ENCODE assay signal across 1 cellular context in genomic region chr7:93073357-93073756, GRCh38. TPM values are rescaled to one million over a fixed set of nuclear protein-coding genes. Genes with fewer than 3 reads are reported as not detected.
"Had no signal": no experiment of that assay in that cellular context is flagged by ENCODE, and none has a peak within 500 bp of the region (broad histone marks: within the 10 kb centered on the region; RNA-seq: fewer than 3 reads in every experiment).

No MANE protein-coding gene starts in this region.

RNA-seq across cellular contexts. Expression of gene SAMD9, which starts 44.4 kb away (rescaled TPM):
- total RNA-seq: G401 had no signal
